12 cellular contexts compared by ENCODE assay signal in genomic region chr17:43723697-43724359, GRCh38. TPM values are rescaled to one million over a fixed set of nuclear protein-coding genes. Genes with fewer than 3 reads are reported as not detected.
DNase-seq lines count a peak whose midpoint lies in the region; ATAC-seq, FAIRE-seq and TF ChIP-seq lines count a peak whose summit lies in the region.
"Had no signal": no experiment of that assay in that cellular context is flagged by ENCODE, and none has a peak within 500 bp of the region (broad histone marks: within the 10 kb centered on the region; RNA-seq: fewer than 3 reads in every experiment).

No MANE protein-coding gene starts in this region.

- no peak for TF ChIP-seq CTCF in endothelial cell of umbilical vein (IDR thresholded peaks at IDR 0.05; ENCODE audit: extremely low read depth in 1 of 2, insufficient read depth in 1 of 2, low read depth in 1 of 2, low read length in 2 of 2)
- no peak for TF ChIP-seq CTCF in mesothelial cell of epicardium (IDR thresholded peaks at IDR 0.05; ENCODE audit: unreplicated experiment)

- CTCF ChIA-PET in endothelial cell of umbilical vein (lab: Charles Lee): interaction anchor here (1.0 to 1.8 kb wide), 2 partner anchors 10 to 43 kb away, joined by 3 to 5 read pairs; no protein-coding TSS in a partner anchor

- no peaks in the 10 kb centered on the region for H3K36me3 Mint-ChIP-seq in mesothelial cell of epicardium

- intact Hi-C loops in endothelial cell of umbilical vein (cut with micrococcal nuclease): no loop called here

- no peak overlapping the region for H3K4me2 ChIP-seq in endothelial cell of umbilical vein (ENCODE audit: insufficient read depth, low read length)

- no peak overlapping the region for H3K27ac ChIP-seq in endothelial cell of umbilical vein (ENCODE audit: insufficient read depth, low read depth, low read length)
- H3K27ac ChIP-seq: gastroesophageal sphincter had no signal

- TF ChIP-seq POLR2A in endothelial cell of umbilical vein (IDR thresholded peaks at IDR 0.05; ENCODE audit: low read depth, low read length): no peak

- no peaks in the 10 kb centered on the region for H4K20me1 ChIP-seq in endothelial cell of umbilical vein (replicated peaks; ENCODE audit: control insufficient read depth, extremely low read depth, insufficient read depth, low read length)

- no peak overlapping the region for H3K27ac Mint-ChIP-seq in mesothelial cell of epicardium

- H3K9me1 ChIP-seq in endothelial cell of umbilical vein (replicated peaks; ENCODE audit: control insufficient read depth, extremely low read depth, insufficient read depth, low read length): no peaks in the 10 kb centered on the region

- H3K9me3 ChIP-seq in endothelial cell of umbilical vein (replicated peaks; ENCODE audit: control insufficient read depth, insufficient read depth, low read length): no peaks in the 10 kb centered on the region
- H3K9me3 ChIP-seq: gastroesophageal sphincter had no signal

- H3K4me3 ChIP-seq in endothelial cell of umbilical vein (replicated peaks in 1 of 3; ENCODE audit: insufficient read depth in 1 of 3, low read depth in 1 of 3, low read length in 3 of 3): no peak overlapping the region
- H3K4me3 ChIP-seq: gastroesophageal sphincter had no signal

- peaks cover 5% of the 10 kb centered on the region for H3K9me3 Mint-ChIP-seq in mesothelial cell of epicardium

- H3K9ac ChIP-seq in endothelial cell of umbilical vein (replicated peaks; ENCODE audit: extremely low read depth, insufficient read depth, low read length): no peak overlapping the region

- POLR2A ChIA-PET in endothelial cell of umbilical vein (lab: Charles Lee): no interaction called here

- H3K79me2 ChIP-seq in endothelial cell of umbilical vein (ENCODE audit: control insufficient read depth, insufficient read depth, low read length): no peaks in the 10 kb centered on the region

- no peaks in the 10 kb centered on the region for H3K27me3 Mint-ChIP-seq in mesothelial cell of epicardium (ENCODE audit: low read depth)

- FAIRE-seq in RCC 7860 (lab: Jason Lieb, UNC) (peak; percentile 92), endothelial cell of umbilical vein (lab: Jason Lieb, UNC) (peak; percentile 48)

- peaks cover 6% of the 10 kb centered on the region for H3K4me1 ChIP-seq in endothelial cell of umbilical vein (ENCODE audit: control insufficient read depth, extremely low read depth, insufficient read depth, low read length)

- H2AFZ ChIP-seq in endothelial cell of umbilical vein (ENCODE audit: low read depth, low read length): no peak overlapping the region

- H3K27me3 ChIP-seq in endothelial cell of umbilical vein (ENCODE audit: control insufficient read depth in 2 of 2, insufficient read depth in 2 of 2, low read length in 2 of 2): no peaks in the 10 kb centered on the region
- H3K27me3 ChIP-seq: gastroesophageal sphincter had no signal

- DNase-seq in GM04504 (ENCODE audit: low read depth) (peak; percentile 68), RCC 7860 (ENCODE audit: low spot score) (peak; percentile 94), endothelial cell of umbilical vein (ENCODE audit: low read depth, low spot score) (no peak), renal cortical epithelial cell (ENCODE audit: low read depth) (peak; percentile 79), mesothelial cell of epicardium (ENCODE audit: low spot score in 2 of 2, unreplicated experiment in 2 of 2) (no peak), NOMO-1 treated with dmso at 0.1 percent for 144 hours (lab: John Stamatoyannopoulos, UW; ENCODE audit: unreplicated experiment) (no peak), NCI-H2029 treated with DMSO at 0.1 percent for 48 hours (lab: John Stamatoyannopoulos, UW) (no peak)
- DNase-seq: NCI-H2107; stimulated activated naive CD4-positive, alpha-beta T cell had no signal

- peaks cover 20% of the 10 kb centered on the region for H3K4me1 Mint-ChIP-seq in mesothelial cell of epicardium

- no peaks in the 10 kb centered on the region for H3K36me3 ChIP-seq in endothelial cell of umbilical vein (ENCODE audit: control insufficient read depth in 2 of 2, extremely low read depth in 1 of 2, insufficient read depth in 2 of 2, low read length in 2 of 2)
- H3K36me3 ChIP-seq: gastroesophageal sphincter had no signal

- no peak for ATAC-seq in HG02678 (IDR thresholded peaks at IDR 0.05; ENCODE audit: unreplicated experiment)
- ATAC-seq: gastroesophageal sphincter had no signal

- no peak overlapping the region for H3K4me3 Mint-ChIP-seq in mesothelial cell of epicardium

- no TSS peak for BruUV-seq in endothelial cell of umbilical vein (replicated peaks; lab: Mats Ljungman, UMichigan)

- dilution Hi-C loops in endothelial cell of umbilical vein (cut with MboI; ENCODE audit: extremely low pct_ligation_motif_present, low sequenced_read_pairs): no loop called here

TF ChIP-seq in endothelial cell of umbilical vein, 7 proteins besides CTCF, POLR2A, EP300 and RAD21:
- no peak for TF ChIP-seq JUN (IDR thresholded peaks at IDR 0.05; ENCODE audit: borderline replicate concordance, insufficient read depth, insufficient read length, low read depth)
- no peak for TF ChIP-seq POLR2AphosphoS5 (IDR thresholded peaks at IDR 0.05; ENCODE audit: insufficient read depth, low read depth, low read length)
- no peak for TF ChIP-seq GATA2 (IDR thresholded peaks at IDR 0.05; ENCODE audit: insufficient read depth, insufficient read length, low read depth, low read length)
- no peak for TF ChIP-seq MAX (IDR thresholded peaks at IDR 0.05; ENCODE audit: insufficient read depth, insufficient read length)
- TF ChIP-seq FOS (IDR thresholded peaks at IDR 0.05; ENCODE audit: borderline replicate concordance, insufficient read depth, low read length): no peak

RNA-seq across cellular contexts. Expression of gene SOST, which starts 34.8 kb away (rescaled TPM):
- total RNA-seq in endothelial cell of umbilical vein (not detected in 2 replicates), renal cortical epithelial cell (not detected in 2 replicates), mesothelial cell of epicardium (0.23 to 0.33 TPM (median 0.27 TPM) in 3 replicates)
- polyA plus RNA-seq in endothelial cell of umbilical vein: not detected in 2 replicates
- not detected in 2 replicates for polyA plus RNA-seq in endothelial cell of umbilical vein (2011; cell fraction: cytosol; rRNA removed)
- polyA plus RNA-seq in endothelial cell of umbilical vein (2011; cell fraction: nucleus; rRNA removed): not detected in 2 replicates
- polyA plus RNA-seq in endothelial cell of umbilical vein (2012): not detected in 2 replicates
- not detected in 2 replicates for polyA minus RNA-seq in endothelial cell of umbilical vein
- polyA minus RNA-seq in endothelial cell of umbilical vein (2011; cell fraction: cytosol; rRNA and poly(A)+ RNA removed): not detected
- not detected in 2 replicates for polyA minus RNA-seq in endothelial cell of umbilical vein (2011; cell fraction: nucleus; rRNA and poly(A)+ RNA removed)

RNA-seq across cellular contexts. Expression of gene DUSP3, which starts 54.9 kb away (rescaled TPM):
- total RNA-seq in endothelial cell of umbilical vein (51.4 and 57.7 TPM in 2 replicates), renal cortical epithelial cell (96.0 and 132 TPM in 2 replicates), mesothelial cell of epicardium (41.9 to 45.0 TPM (median 42.8 TPM) in 3 replicates)
- 46.8 and 55.2 TPM in 2 replicates for polyA plus RNA-seq in endothelial cell of umbilical vein
- 37.1 and 43.9 TPM in 2 replicates for polyA plus RNA-seq in endothelial cell of umbilical vein (2011; cell fraction: cytosol; rRNA removed)
- polyA plus RNA-seq in endothelial cell of umbilical vein (2011; cell fraction: nucleus; rRNA removed): 50.4 and 52.5 TPM in 2 replicates
- polyA plus RNA-seq in endothelial cell of umbilical vein (2012): 39.6 and 55.8 TPM in 2 replicates
- 66.2 and 71.7 TPM in 2 replicates for polyA minus RNA-seq in endothelial cell of umbilical vein
- 27.1 TPM for polyA minus RNA-seq in endothelial cell of umbilical vein (2011; cell fraction: cytosol; rRNA and poly(A)+ RNA removed)
- polyA minus RNA-seq in endothelial cell of umbilical vein (2011; cell fraction: nucleus; rRNA and poly(A)+ RNA removed): 32.3 and 40.5 TPM in 2 replicates

RNA-seq across cellular contexts. Expression of gene CFAP97D1, which starts 56.4 kb away (rescaled TPM):
- total RNA-seq in endothelial cell of umbilical vein (not detected in 2 replicates), renal cortical epithelial cell (under 0.01 TPM in 1 of 2 replicates, not detected in the other), mesothelial cell of epicardium (0.07 TPM in 1 of 3 replicates, not detected in the others)
- polyA plus RNA-seq in endothelial cell of umbilical vein: not detected in 2 replicates
- not detected in 2 replicates for polyA plus RNA-seq in endothelial cell of umbilical vein (2011; cell fraction: cytosol; rRNA removed)
- not detected in 2 replicates for polyA plus RNA-seq in endothelial cell of umbilical vein (2011; cell fraction: nucleus; rRNA removed)
- polyA plus RNA-seq in endothelial cell of umbilical vein (2012): not detected in 2 replicates
- polyA minus RNA-seq in endothelial cell of umbilical vein: not detected in 2 replicates
- not detected for polyA minus RNA-seq in endothelial cell of umbilical vein (2011; cell fraction: cytosol; rRNA and poly(A)+ RNA removed)
- polyA minus RNA-seq in endothelial cell of umbilical vein (2011; cell fraction: nucleus; rRNA and poly(A)+ RNA removed): not detected in 2 replicates
- total RNA-seq: G401 had no signal

Comparison
In these comparisons a context has a peak if more than half of its experiments do, and no peak if none do; other contexts are left out.
1. DNase-seq: peak in GM04504 (single experiment), RCC 7860 (single experiment) and renal cortical epithelial cell (single experiment); none in endothelial cell of umbilical vein (single experiment), mesothelial cell of epicardium (0 of 2), NOMO-1 treated with dmso at 0.1 percent for 144 hours (single experiment) and NCI-H2029 treated with DMSO at 0.1 percent for 48 hours (single experiment).